ENCODE assay signal across 22 cellular contexts in the genomic region with DNA sequence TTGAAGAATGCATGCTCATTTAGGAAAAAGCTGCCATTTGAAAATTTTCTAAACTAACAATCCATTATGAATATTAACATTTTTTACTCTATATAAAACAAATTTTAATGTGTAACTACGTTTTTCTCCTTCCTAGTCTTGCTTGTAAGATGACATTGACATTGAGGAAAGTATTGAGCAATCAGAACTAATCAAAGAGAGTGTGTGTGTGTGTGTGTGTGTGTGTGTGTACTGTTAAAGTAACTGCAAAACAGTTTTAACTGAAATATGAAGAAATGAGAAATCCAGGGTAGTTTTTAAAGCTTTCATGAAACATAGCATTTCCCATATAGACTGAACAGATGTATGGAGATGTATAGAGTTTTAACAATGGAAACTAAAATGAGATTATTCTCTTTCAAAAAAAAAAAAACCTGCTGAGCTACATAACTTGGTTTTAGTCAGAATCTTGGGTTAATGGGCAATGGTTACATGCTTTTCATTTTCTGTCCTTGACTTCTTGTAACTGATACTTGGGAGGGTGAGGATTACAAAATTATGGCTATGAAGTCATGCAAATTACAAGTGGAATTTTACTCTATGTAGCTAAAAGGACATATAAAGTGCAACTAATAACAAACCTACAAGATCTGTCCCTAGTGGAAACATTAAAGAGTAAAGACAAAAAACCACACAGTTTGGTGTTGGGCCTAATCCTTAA. TPM values are rescaled to one million over a fixed set of nuclear protein-coding genes. Genes with fewer than 3 reads are reported as not detected.
DNase-seq lines count a peak whose midpoint lies in the region; ATAC-seq, FAIRE-seq and TF ChIP-seq lines count a peak whose summit lies in the region.
"Had no signal": no experiment of that assay in that cellular context is flagged by ENCODE, and none has a peak within 500 bp of the region (broad histone marks: within the 10 kb centered on the region; RNA-seq: fewer than 3 reads in every experiment).

No MANE protein-coding gene starts in this region.

- no peaks in the 10 kb centered on the region for H3K36me3 Mint-ChIP-seq in endodermal cell (ENCODE audit: low read depth)
- H3K36me3 Mint-ChIP-seq: WTC11 had no signal

- no peak overlapping the region for H2BK5ac ChIP-seq in IMR-90 (ENCODE audit: low read depth, low read length, poor library complexity, severe bottlenecking)

- no peaks in the 10 kb centered on the region for H3K9me3 ChIP-seq in IMR-90 (ENCODE audit: control insufficient read depth, insufficient read depth, low read length)
- no peaks in the 10 kb centered on the region for H3K9me3 ChIP-seq in OCI-LY1 (ENCODE audit: low read length)
- H3K9me3 ChIP-seq in endodermal cell (ENCODE audit: control insufficient read depth, low read length): no peaks in the 10 kb centered on the region
- no peaks in the 10 kb centered on the region for H3K9me3 ChIP-seq in ovary
- H3K9me3 ChIP-seq: psoas muscle had no signal

- no peak for TF ChIP-seq CTCF in IMR-90 (conservative IDR thresholded peaks at IDR 0.05; ENCODE audit: low read depth, low read length)
- no peak for TF ChIP-seq CTCF in OCI-LY1 (IDR thresholded peaks at IDR 0.05; ENCODE audit: low read length)
- TF ChIP-seq CTCF in endodermal cell (conservative IDR thresholded peaks at IDR 0.05): no peak
- TF ChIP-seq CTCF in ovary (IDR thresholded peaks at IDR 0.05): no peak

- H4K5ac ChIP-seq in IMR-90 (ENCODE audit: low read depth, low read length): no peak overlapping the region

- H3K4me1 Mint-ChIP-seq in endodermal cell: peaks cover 18% of the 10 kb centered on the region

- H3K4me1 ChIP-seq in IMR-90 (ENCODE audit: control insufficient read depth, insufficient read depth, low read length): peaks cover 3% of the 10 kb centered on the region
- peaks cover 48% of the 10 kb centered on the region for H3K4me1 ChIP-seq in OCI-LY1 (ENCODE audit: insufficient read depth, low read length, severe bottlenecking)
- no peaks in the 10 kb centered on the region for H3K4me1 ChIP-seq in endodermal cell (ENCODE audit: control insufficient read depth, insufficient read depth, low read length)
- H3K4me1 ChIP-seq in ovary (ENCODE audit: insufficient read depth): peaks cover 8% of the 10 kb centered on the region
- H3K4me1 ChIP-seq: psoas muscle had no signal

- dilution Hi-C loops in IMR-90 (cut with HindIII; ENCODE audit: low sequenced_read_pairs, unreplicated experiment): no loop called here

- H3K4ac ChIP-seq in IMR-90 (ENCODE audit: low read depth, low read length): no peak overlapping the region

- H3K27ac Mint-ChIP-seq in endodermal cell: no peak overlapping the region
- H3K27ac Mint-ChIP-seq: activated CD4-positive, alpha-beta memory T cell treated with anti-CD3 and anti-CD28 coated beads, Interleukin-2, amount 10 ng/mL, durations not matched to agents 7 days and 5 days; activated T-cell treated with anti-CD3 and anti-CD28 coated beads, Interleukin-2, amount 50 U/mL, for 24 hours; B cell; T-helper 17 cell; WTC11 had no signal

- H3K27ac ChIP-seq in IMR-90 (ENCODE audit: insufficient read depth, low read length) (no peak overlapping the region), OCI-LY1 (ENCODE audit: low read depth, low read length, poor library complexity, severe bottlenecking) (no peak overlapping the region), endodermal cell (ENCODE audit: low read depth, low read length) (no peak overlapping the region), ovary (peak overlapping the region in 1 of 2 donors; percentile 26)
- H3K27ac ChIP-seq: psoas muscle had no signal

- no peak overlapping the region for H3K4me3 Mint-ChIP-seq in endodermal cell
- H3K4me3 Mint-ChIP-seq: activated CD4-positive, alpha-beta memory T cell treated with anti-CD3 and anti-CD28 coated beads, Interleukin-2, amount 10 ng/mL, durations not matched to agents 7 days and 5 days; activated T-cell treated with anti-CD3 and anti-CD28 coated beads, Interleukin-2, amount 50 U/mL, for 24 hours; T-helper 17 cell had no signal

- no peak overlapping the region for H4K91ac ChIP-seq in IMR-90 (ENCODE audit: insufficient read depth, low read depth, low read length)

- BruUV-seq in IMR-90 (replicated peaks; lab: Mats Ljungman, UMichigan): no TSS peak

- no peaks in the 10 kb centered on the region for H3K79me1 ChIP-seq in IMR-90 (ENCODE audit: low read depth in 1 of 2, low read length in 2 of 2)

- no peak for TF ChIP-seq POLR2A in IMR-90 (IDR thresholded peaks at IDR 0.05; ENCODE audit: low read depth, low read length)
- no peak for TF ChIP-seq POLR2A in ovary (IDR thresholded peaks at IDR 0.05)

- no peaks in the 10 kb centered on the region for H3K9me3 Mint-ChIP-seq in endodermal cell
- H3K9me3 Mint-ChIP-seq: activated CD4-positive, alpha-beta memory T cell treated with anti-CD3 and anti-CD28 coated beads, Interleukin-2, amount 10 ng/mL, durations not matched to agents 7 days and 5 days; activated T-cell treated with anti-CD3 and anti-CD28 coated beads, Interleukin-2, amount 50 U/mL, for 24 hours; WTC11 had no signal

- intact Hi-C loops in IMR-90 (cut with micrococcal nuclease) (loop anchor here (5.0 kb wide), 2 partner anchors 235 to 1700 kb away; no protein-coding TSS in a partner anchor), ovary (cut with DNase I) (no loop called here)

- H2BK20ac ChIP-seq in IMR-90 (ENCODE audit: low read depth, low read length): no peak overlapping the region

- WGBS in IMR-90 (ENCODE audit: extremely low coverage in 2 of 2, insufficient read length in 1 of 2), 2 experiments: no CpG with 5 or more reads among the region's 1 CpG
- WGBS in endodermal cell (ENCODE audit: insufficient coverage in 1 of 2, insufficient read length in 1 of 2), 2 experiments: 80% methylated on average over 1 of the region's 1 CpG
- WGBS in ovary, 3 donors: 54 to 81% (median 59%) methylated on average over 1 of the region's 1 CpG

- H2AK5ac ChIP-seq in IMR-90 (ENCODE audit: low read depth, low read length): no peak overlapping the region

- no peak overlapping the region for H2AK9ac ChIP-seq in IMR-90 (replicated peaks; ENCODE audit: low read depth, low read length, poor library complexity)

- H3K9me1 ChIP-seq in IMR-90 (ENCODE audit: insufficient read depth, low read length): peaks cover 5% of the 10 kb centered on the region; the same call in 1 of the 2 replicates

- in situ Hi-C loops in IMR-90 (cut with MboI; ENCODE audit: low sequenced_read_pairs): no loop called here

- POLR2A ChIA-PET in IMR-90 (lab: Charles Lee; ENCODE audit: unreplicated experiment): no interaction called here

- CTCF ChIA-PET in IMR-90 (lab: Yijun Ruan, JAX): interaction anchor here (0.6 to 1.8 kb wide), 7 partner anchors 47 to 1729 kb away, joined by 3 to 6 read pairs (median 4); no protein-coding TSS in a partner anchor

- H3K18ac ChIP-seq in IMR-90 (ENCODE audit: low read depth, low read length): no peak overlapping the region

- H3K36me3 ChIP-seq in IMR-90 (ENCODE audit: control insufficient read depth, insufficient read depth, low read length): no peaks in the 10 kb centered on the region
- H3K36me3 ChIP-seq in OCI-LY1 (ENCODE audit: insufficient read depth, low read length): no peaks in the 10 kb centered on the region
- no peaks in the 10 kb centered on the region for H3K36me3 ChIP-seq in endodermal cell (ENCODE audit: control insufficient read depth, insufficient read depth, low read length)
- H3K36me3 ChIP-seq in ovary: no peaks in the 10 kb centered on the region

- no peak overlapping the region for H3K23ac ChIP-seq in IMR-90 (ENCODE audit: low read depth, low read length)

- no peak for TF ChIP-seq EP300 in ovary (IDR thresholded peaks at IDR 0.05)

- DNase-seq in IMR-90: peak; percentile 11
- DNase-seq in endodermal cell: no peak
- DNase-seq in ovary: no peak
- no peak for DNase-seq in GM19239 (ENCODE audit: insufficient read length, low spot score)
- DNase-seq: activated CD4-positive, alpha-beta memory T cell treated with anti-CD3 and anti-CD28 coated beads, Interleukin-2, amount 10 ng/mL, durations not matched to agents 7 days and 5 days; activated naive CD4-positive, alpha-beta T cell treated with Interleukin-2 at 50 U/mL for 16 hours; activated T-cell treated with anti-CD3 and anti-CD28 coated beads, Interleukin-2, amount 50 U/mL, for 24 hours; foreskin melanocyte; NCI-H146; NCI-H2171; NCI-H526; psoas muscle; SIG-M5; T-helper 17 cell had no signal

- TF ChIP-seq RAD21 in IMR-90 (IDR thresholded peaks at IDR 0.05; ENCODE audit: low read length): no peak

- H3K56ac ChIP-seq in IMR-90 (ENCODE audit: extremely low read depth, insufficient read depth, low read length): no peak overlapping the region

- H3K4me3 ChIP-seq in IMR-90 (ENCODE audit: insufficient read depth, low read depth, low read length) (no peak overlapping the region), OCI-LY1 (ENCODE audit: low read depth, low read length, poor library complexity, severe bottlenecking) (peak overlapping the region; percentile 74), endodermal cell (ENCODE audit: low read length) (peak overlapping the region; percentile 93), ovary (peak overlapping the region; percentile 44)

- H2BK120ac ChIP-seq in IMR-90 (ENCODE audit: low read depth, low read length): no peak overlapping the region

- ATAC-seq in IMR-90 (ENCODE audit: low read depth): no peak
- ATAC-seq in GM18907 (IDR thresholded peaks at IDR 0.05; ENCODE audit: unreplicated experiment): no peak
- ATAC-seq in GM21825 (IDR thresholded peaks at IDR 0.05; ENCODE audit: unreplicated experiment): no peak
- ATAC-seq: psoas muscle, T-helper 17 cell, WTC11 had no signal

- no peak overlapping the region for H2BK15ac ChIP-seq in IMR-90 (ENCODE audit: low read depth, low read length)

- no peaks in the 10 kb centered on the region for H4K20me1 ChIP-seq in IMR-90 (ENCODE audit: insufficient read depth, low read length)
- no peaks in the 10 kb centered on the region for H4K20me1 ChIP-seq in OCI-LY1 (ENCODE audit: insufficient read depth, low read length)

- no peak overlapping the region for H4K8ac ChIP-seq in IMR-90 (ENCODE audit: low read depth in 2 of 2, low read length in 2 of 2)

- H3K9ac ChIP-seq in IMR-90 (ENCODE audit: low read depth, low read length): no peak overlapping the region
- H3K9ac ChIP-seq in OCI-LY1 (ENCODE audit: low read length): no peak overlapping the region
- no peak overlapping the region for H3K9ac ChIP-seq in endodermal cell (ENCODE audit: extremely low read depth, low read length, poor library complexity, severe bottlenecking)

- peaks cover 4% of the 10 kb centered on the region; the same call in 1 of the 2 replicates for H3K79me2 ChIP-seq in OCI-LY1 (ENCODE audit: insufficient read depth, low read length)

- H3K27me3 ChIP-seq in IMR-90 (ENCODE audit: control insufficient read depth, insufficient read depth, low read length): no peaks in the 10 kb centered on the region
- H3K27me3 ChIP-seq in OCI-LY1 (ENCODE audit: insufficient read depth, low read length): no peaks in the 10 kb centered on the region
- no peaks in the 10 kb centered on the region for H3K27me3 ChIP-seq in endodermal cell (ENCODE audit: control insufficient read depth, insufficient read depth, low read length, poor library complexity, severe bottlenecking)
- no peaks in the 10 kb centered on the region for H3K27me3 ChIP-seq in ovary

- FAIRE-seq in GM19239 (lab: Jason Lieb, UNC): no peak
- FAIRE-seq: astrocyte, HTR-8/SVneo had no signal

- H3F3A ChIP-seq in OCI-LY1 (ENCODE audit: insufficient read depth, low read length): no peaks in the 10 kb centered on the region

- H3K9me2 ChIP-seq in OCI-LY1 (ENCODE audit: low read depth, low read length): no peaks in the 10 kb centered on the region

- H3K14ac ChIP-seq in IMR-90 (replicated peaks; ENCODE audit: low read depth, low read length): no peak overlapping the region

- H3K27me3 Mint-ChIP-seq in endodermal cell (ENCODE audit: insufficient read depth): peaks cover 3% of the 10 kb centered on the region

- H3K4me2 ChIP-seq in IMR-90 (ENCODE audit: low read depth, low read length): no peak overlapping the region
- H3K4me2 ChIP-seq in OCI-LY1 (ENCODE audit: low read length): peak overlapping the region; percentile 73
- H3K4me2 ChIP-seq: smooth muscle cell had no signal

- H2AFZ ChIP-seq in IMR-90 (replicated peaks; ENCODE audit: low read length, poor library complexity): no peak overlapping the region
- no peak overlapping the region for H2AFZ ChIP-seq in OCI-LY1 (ENCODE audit: low read length)

RNA-seq across cellular contexts. Expression of a gene that starts 2.0 kb away (rescaled TPM):
- 3.0 and 3.1 TPM in 2 replicates for total RNA-seq in IMR-90 (2012; rRNA removed)
- 1.5 and 2.1 TPM in 2 replicates for polyA plus RNA-seq in IMR-90 (2012; rRNA removed)
- polyA plus RNA-seq in IMR-90 (2012; cell fraction: cytosol; rRNA removed): 0.80 and 1.4 TPM in 2 replicates
- 0.44 and 2.8 TPM in 2 replicates for polyA plus RNA-seq in IMR-90 (2012; cell fraction: nucleus; rRNA removed; ENCODE audit: low replicate concordance)
- total RNA-seq in endodermal cell: 1 to 10 TPM; 2.3 to 4.8 TPM
- polyA plus RNA-seq in endodermal cell (2013, experiment 1 of 2): 3.5 TPM
- 4.8 TPM for polyA plus RNA-seq in endodermal cell (2013, experiment 2 of 2)
- 100 to 1,000 TPM in 2 of 7 donors, 10 to 100 TPM in 5; 51.2 to 134 (median 77.9) TPM for total RNA-seq in ovary
- 100 to 1,000 TPM in 1 of 2 donors, 10 to 100 TPM in 1; 42.8 to 114 TPM for polyA plus RNA-seq in ovary
- total RNA-seq: activated CD4-positive, alpha-beta memory T cell treated with anti-CD3 and anti-CD28 coated beads, Interleukin-2, amount 10 ng/mL, durations not matched to agents 7 days and 5 days had no signal

Comparison
In these comparisons a context has a peak if more than half of its experiments do, and no peak if none do; other contexts are left out.
1. RNA of a gene that starts 2.0 kb away (total RNA-seq): 51.2 to 134 TPM in ovary; 2.3 to 4.8 TPM in endodermal cell and 3.0 to 3.1 TPM in IMR-90; every median in the first group is over 4 times any median in the second.